7 cellular contexts compared by ENCODE assay signal in genomic region chr11:17046690-17047089, GRCh38.
"Had no signal": no experiment of that assay in that cellular context is flagged by ENCODE, and none has a peak within 500 bp of the region (broad histone marks: within the 10 kb centered on the region; RNA-seq: fewer than 3 reads in every experiment).

No MANE protein-coding gene starts in this region.

- H3K4me3 ChIP-seq: GM23338 had no signal

- FAIRE-seq: H1, H54, HTR-8/SVneo had no signal

- H2AFZ ChIP-seq: GM23338 had no signal

- H3K4me2 ChIP-seq: GM23338 had no signal

- ATAC-seq: GM23338 had no signal

- DNase-seq: H9, HCEC 1CT, KG1 had no signal
